8 cellular contexts compared by ENCODE assay signal in the genomic region with DNA sequence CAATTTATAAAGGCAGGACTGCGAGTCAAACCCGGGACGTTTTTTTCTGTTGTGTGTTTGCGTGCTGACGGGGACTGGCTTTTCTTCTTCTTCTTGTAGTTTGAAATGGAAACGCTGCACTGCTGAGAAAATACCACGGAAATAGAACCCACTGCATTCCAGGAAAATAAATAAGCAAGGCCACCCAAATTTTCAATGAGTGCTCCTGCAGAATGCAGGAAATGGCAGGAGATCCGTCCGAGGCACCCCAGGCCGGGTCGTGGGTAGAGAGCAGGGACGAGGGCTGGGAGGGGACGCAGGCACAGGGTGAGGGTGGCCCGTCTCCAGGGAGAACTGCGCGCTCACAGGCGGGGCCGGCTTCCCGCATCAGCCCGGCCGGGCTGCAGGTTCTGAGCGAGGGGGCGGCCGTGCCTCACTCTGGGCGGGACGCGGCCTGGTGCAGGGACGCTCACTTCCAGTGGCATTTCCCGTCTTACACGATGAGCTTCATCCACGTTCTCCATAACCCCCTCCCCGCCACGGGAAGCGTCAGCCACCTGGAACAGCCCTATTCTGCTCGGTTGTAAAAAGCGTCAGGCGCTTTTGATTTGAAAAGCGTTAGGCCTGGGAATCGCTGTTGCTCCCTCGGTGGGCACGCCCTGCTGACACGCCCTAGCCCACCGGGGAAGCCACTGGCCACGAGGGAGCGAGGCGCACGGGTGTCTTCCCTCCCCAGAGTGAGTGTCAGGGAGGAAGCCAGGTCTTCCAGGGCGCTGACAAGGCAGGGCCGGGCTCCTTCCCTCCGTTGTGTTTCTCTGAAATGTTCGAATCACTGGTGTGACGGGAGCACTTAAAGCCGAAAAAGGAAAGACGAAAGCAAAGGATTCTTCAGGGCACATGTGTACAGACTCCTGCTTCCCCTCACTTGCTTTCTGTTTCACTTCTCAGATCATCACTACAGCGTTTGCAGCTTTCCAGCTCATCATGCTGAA. TPM values are rescaled to one million over a fixed set of nuclear protein-coding genes. Genes with fewer than 3 reads are reported as not detected.
DNase-seq lines count a peak whose midpoint lies in the region; ATAC-seq lines count a peak whose summit lies in the region.

No MANE protein-coding gene starts in this region.

- H3K9me3 ChIP-seq in naive thymus-derived CD4-positive, alpha-beta T cell (ENCODE audit: control insufficient read depth in 2 of 3, low read length in 3 of 3): no peaks in the 10 kb centered on the region

- H3K36me3 Mint-ChIP-seq in activated T-cell treated with anti-CD3 and anti-CD28 coated beads, Interleukin-2, amount 50 U/mL, for 72 hours (ENCODE audit: insufficient read depth in 2 of 2): no peaks in the 10 kb centered on the region
- peaks cover 0 to 3% (median 0%) of the 10 kb centered on the region in 5 donors for H3K36me3 Mint-ChIP-seq in naive thymus-derived CD4-positive, alpha-beta T cell

- peaks cover 13% of the 10 kb centered on the region for H3K27me3 Mint-ChIP-seq in activated T-cell treated with anti-CD3 and anti-CD28 coated beads, Interleukin-2, amount 50 U/mL, for 72 hours (ENCODE audit: low read depth)
- peaks cover 0 to 13% (median 0%) of the 10 kb centered on the region in 5 donors for H3K27me3 Mint-ChIP-seq in naive thymus-derived CD4-positive, alpha-beta T cell

- DNase-seq in NCI-H1436 (lab: John Stamatoyannopoulos, UW) (peak; percentile 38), NCI-H1436 treated with DMSO at 0.1 percent for 48 hours (lab: John Stamatoyannopoulos, UW) (no peak), NCI-H748 (lab: John Stamatoyannopoulos, UW; ENCODE audit: unreplicated experiment) (peak; percentile 71), fibroblast of gingiva (ENCODE audit: low read depth) (peak; percentile 77)
- DNase-seq in activated T-cell treated with anti-CD3 and anti-CD28 coated beads, Interleukin-2, amount 50 U/mL, for 72 hours: peak; percentile 49 to 67
- peak; percentile 26 to 72 (median 63) for DNase-seq in naive thymus-derived CD4-positive, alpha-beta T cell
- peak; percentile 61 for DNase-seq in stimulated activated naive CD4-positive, alpha-beta T cell treated with Interleukin-2 at 50 U/mL for 16 hours (lab: John Stamatoyannopoulos, UW)

- ATAC-seq in HG02840 (IDR thresholded peaks at IDR 0.05; ENCODE audit: low FRiP score, unreplicated experiment): peak; percentile 76
- peak; percentile 87 to 90 for ATAC-seq in activated T-cell treated with anti-CD3 and anti-CD28 coated beads, Interleukin-2, amount 50 U/mL, for 72 hours (replicated peaks in 1 of 2)
- ATAC-seq in naive thymus-derived CD4-positive, alpha-beta T cell: peak; percentile 90

- peaks cover 41% of the 10 kb centered on the region for H3K4me1 Mint-ChIP-seq in activated T-cell treated with anti-CD3 and anti-CD28 coated beads, Interleukin-2, amount 50 U/mL, for 72 hours (ENCODE audit: low read depth)
- peaks cover 8 to 42% (median 21%) of the 10 kb centered on the region in 7 donors for H3K4me1 Mint-ChIP-seq in naive thymus-derived CD4-positive, alpha-beta T cell

- H3K27me3 ChIP-seq in naive thymus-derived CD4-positive, alpha-beta T cell (ENCODE audit: control insufficient read depth in 2 of 2, insufficient read depth in 2 of 2, low read length in 2 of 2): no peaks in the 10 kb centered on the region

- H3K4me3 Mint-ChIP-seq in activated T-cell treated with anti-CD3 and anti-CD28 coated beads, Interleukin-2, amount 50 U/mL, for 72 hours: peak overlapping the region; percentile 94 to 98
- H3K4me3 Mint-ChIP-seq in naive thymus-derived CD4-positive, alpha-beta T cell: peak overlapping the region; percentile 89 to 99 (median 98)

- H3K4me1 ChIP-seq in naive thymus-derived CD4-positive, alpha-beta T cell (ENCODE audit: control insufficient read depth in 2 of 2, insufficient read depth in 2 of 2, low read length in 2 of 2): peaks cover 5 to 8% of the 10 kb centered on the region in 2 donors

- POLR2A ChIA-PET in naive thymus-derived CD4-positive, alpha-beta T cell (lab: Charles Lee): interaction anchor here (1.0 to 5.1 kb wide), 4 partner anchors 10 to 319 kb away, joined by 4 to 27 read pairs (median 6); a partner anchor contains a TSS

- no peaks in the 10 kb centered on the region for H3K36me3 ChIP-seq in naive thymus-derived CD4-positive, alpha-beta T cell (ENCODE audit: control insufficient read depth in 2 of 3, insufficient read depth in 3 of 3, low read length in 3 of 3)

- peak overlapping the region; percentile 81 for H3K27ac ChIP-seq in naive thymus-derived CD4-positive, alpha-beta T cell (ENCODE audit: low read depth, low read length)

- H3K4me3 ChIP-seq in naive thymus-derived CD4-positive, alpha-beta T cell (ENCODE audit: low read length): peak overlapping the region; percentile 69

- H3K9me3 Mint-ChIP-seq in activated T-cell treated with anti-CD3 and anti-CD28 coated beads, Interleukin-2, amount 50 U/mL, for 72 hours: no peaks in the 10 kb centered on the region
- peaks cover 0 to 1% (median 0%) of the 10 kb centered on the region in 11 donors for H3K9me3 Mint-ChIP-seq in naive thymus-derived CD4-positive, alpha-beta T cell

- intact Hi-C loops in naive thymus-derived CD4-positive, alpha-beta T cell (cut with micrococcal nuclease): loop anchor here (1.0 to 10.0 kb wide), 8 partner anchors 11 to 522 kb away; a partner anchor contains a TSS

- CTCF ChIA-PET in naive thymus-derived CD4-positive, alpha-beta T cell (lab: Charles Lee): interaction anchor here (1.0 kb wide), 1 partner anchor 10 kb away, joined by 3 read pairs; no protein-coding TSS in a partner anchor

- H3K27ac Mint-ChIP-seq in activated T-cell treated with anti-CD3 and anti-CD28 coated beads, Interleukin-2, amount 50 U/mL, for 72 hours: peak overlapping the region; percentile 98
- peak overlapping the region; percentile 92 to 100 (median 99) for H3K27ac Mint-ChIP-seq in naive thymus-derived CD4-positive, alpha-beta T cell

RNA-seq across cellular contexts. Expression of a gene that starts 17.9 kb away (rescaled TPM):
- 10 to 100 TPM; 42.2 to 46.1 TPM for total RNA-seq in activated T-cell treated with anti-CD3 and anti-CD28 coated beads, Interleukin-2, amount 50 U/mL, for 72 hours
- 10 to 100 TPM; 26.7 to 40.6 (median 38.8) TPM for total RNA-seq in naive thymus-derived CD4-positive, alpha-beta T cell
- 10 to 100 TPM; 33.9 to 45.4 TPM for polyA plus RNA-seq in naive thymus-derived CD4-positive, alpha-beta T cell

RNA-seq across cellular contexts. Expression of a gene that starts 54.0 kb away (rescaled TPM):
- under 1 TPM; 0.79 to 0.89 TPM for total RNA-seq in activated T-cell treated with anti-CD3 and anti-CD28 coated beads, Interleukin-2, amount 50 U/mL, for 72 hours
- total RNA-seq in naive thymus-derived CD4-positive, alpha-beta T cell: 1 to 10 TPM; 1.4 to 3.5 (median 2.4) TPM
- 1 to 10 TPM; 1.1 to 1.4 TPM for polyA plus RNA-seq in naive thymus-derived CD4-positive, alpha-beta T cell
